Comparison of ENCODE assay signal across 10 cellular contexts in genomic region chr19:45878043-45878794, GRCh38. TPM values are rescaled to one million over a fixed set of nuclear protein-coding genes. Genes with fewer than 3 reads are reported as not detected.
DNase-seq lines count a peak whose midpoint lies in the region; ATAC-seq, FAIRE-seq and TF ChIP-seq lines count a peak whose summit lies in the region.
"Had no signal": no experiment of that assay in that cellular context is flagged by ENCODE, and none has a peak within 500 bp of the region (broad histone marks: within the 10 kb centered on the region; RNA-seq: fewer than 3 reads in every experiment).

No MANE protein-coding gene starts in this region.

- no peak overlapping the region for H3K4me3 Mint-ChIP-seq in activated naive CD8-positive, alpha-beta T cell treated with anti-CD3 and anti-CD28 coated beads, Interleukin-2, amount 50 U/mL, for 24 hours
- H3K4me3 Mint-ChIP-seq in nephron, result peak overlapping the region; percentile 10 to 50 (median 13)

- TF ChIP-seq CTCF in nephron (IDR thresholded peaks at IDR 0.05; ENCODE audit: unreplicated experiment in 3 of 3) (no peak), omental fat pad (IDR thresholded peaks at IDR 0.05) (no peak)

- peak; percentile 87 for FAIRE-seq in GM12891 (lab: Jason Lieb, UNC)
- FAIRE-seq: frontal cortex had no signal

- H3K27ac Mint-ChIP-seq in activated naive CD8-positive, alpha-beta T cell treated with anti-CD3 and anti-CD28 coated beads, Interleukin-2, amount 50 U/mL, for 24 hours, result no peak overlapping the region
- H3K27ac Mint-ChIP-seq in nephron, result peak overlapping the region; percentile 29 to 90 (median 82)

- H3K27me3 Mint-ChIP-seq in activated naive CD8-positive, alpha-beta T cell treated with anti-CD3 and anti-CD28 coated beads, Interleukin-2, amount 50 U/mL, for 24 hours, result peaks cover 24% of the 10 kb centered on the region
- H3K27me3 Mint-ChIP-seq in nephron (ENCODE audit: low read depth), result peaks cover 17% of the 10 kb centered on the region

- H3K4me1 Mint-ChIP-seq in activated naive CD8-positive, alpha-beta T cell treated with anti-CD3 and anti-CD28 coated beads, Interleukin-2, amount 50 U/mL, for 24 hours, result peaks cover 31% of the 10 kb centered on the region
- H3K4me1 Mint-ChIP-seq in nephron, result peaks cover 39% of the 10 kb centered on the region

- ATAC-seq in activated naive CD8-positive, alpha-beta T cell treated with anti-CD3 and anti-CD28 coated beads, Interleukin-2, amount 50 U/mL, for 24 hours, result peak; percentile 74
- ATAC-seq in omental fat pad (ENCODE audit: low FRiP score), result no peak

- H3K9me3 Mint-ChIP-seq in activated naive CD8-positive, alpha-beta T cell treated with anti-CD3 and anti-CD28 coated beads, Interleukin-2, amount 50 U/mL, for 24 hours, result no peaks in the 10 kb centered on the region
- H3K9me3 Mint-ChIP-seq in nephron, result no peaks in the 10 kb centered on the region

- no peak for TF ChIP-seq POLR2A in GM12891 (IDR thresholded peaks at IDR 0.05; ENCODE audit: low read depth, low read length)

- H3K36me3 Mint-ChIP-seq in activated naive CD8-positive, alpha-beta T cell treated with anti-CD3 and anti-CD28 coated beads, Interleukin-2, amount 50 U/mL, for 24 hours (ENCODE audit: low read depth), result no peaks in the 10 kb centered on the region
- peaks cover under 1% of the 10 kb centered on the region for H3K36me3 Mint-ChIP-seq in nephron (ENCODE audit: low read depth)

- DNase-seq in GM12891 (ENCODE audit: insufficient read length, low spot score), result no peak
- DNase-seq in activated naive CD8-positive, alpha-beta T cell treated with anti-CD3 and anti-CD28 coated beads, Interleukin-2, amount 50 U/mL, for 24 hours, result no peak
- no peak for DNase-seq in RPMI8226
- no peak for DNase-seq in germinal center (ENCODE audit: low spot score)
- no peak for DNase-seq in omental fat pad (ENCODE audit: low spot score)
- DNase-seq: brain microvascular endothelial cell; NCI-H1694; stimulated activated CD4-positive, alpha-beta T cell treated with anti-CD3 and anti-CD28 coated beads, Interleukin-4, amount 100 ng/mL, for 4 hours had no signal

TF ChIP-seq in GM12891, 5 proteins besides CTCF, POLR2A, EP300 and RAD21:
- TF ChIP-seq SPI1 (IDR thresholded peaks at IDR 0.05; ENCODE audit: low read depth, low read length), result no peak
- TF ChIP-seq POU2F2 (IDR thresholded peaks at IDR 0.05; ENCODE audit: low read depth, low read length), result no peak
- no peak for TF ChIP-seq POLR2AphosphoS5 (IDR thresholded peaks at IDR 0.05; ENCODE audit: low read depth, low read length)

RNA-seq across cellular contexts. Expression of gene IRF2BP1, which starts 7.7 kb away (rescaled TPM):
- polyA plus RNA-seq in GM12891 (2012; ENCODE audit: low read depth, missing spikeins), result 3.9 TPM
- 10 to 100 TPM; 10.6 to 14.2 (median 11.2) TPM for total RNA-seq in omental fat pad

RNA-seq across cellular contexts. Expression of gene FOXA3, which starts 14.1 kb away (rescaled TPM):
- 0.05 TPM for polyA plus RNA-seq in GM12891 (2012; ENCODE audit: low read depth, missing spikeins)
- total RNA-seq in omental fat pad, result under 1 TPM in 2 of 4 donors, not detected in 2; 0.38 to 0.79 TPM
- total RNA-seq: frontal cortex had no signal

RNA-seq across cellular contexts. Expression of gene SYMPK, which starts 15.3 kb away (rescaled TPM):
- 51.0 TPM for polyA plus RNA-seq in GM12891 (2012; ENCODE audit: low read depth, missing spikeins)
- 10 to 100 TPM; 17.3 to 35.2 (median 27.1) TPM for total RNA-seq in omental fat pad

RNA-seq across cellular contexts. Expression of gene MYPOP, which starts 24.2 kb away (rescaled TPM):
- 3.3 TPM for polyA plus RNA-seq in GM12891 (2012; ENCODE audit: low read depth, missing spikeins)
- 1 to 10 TPM; 1.3 to 6.8 (median 2.6) TPM for total RNA-seq in omental fat pad

RNA-seq across cellular contexts. Expression of gene NANOS2, which starts 36.4 kb away (rescaled TPM):
- polyA plus RNA-seq in GM12891 (2012; ENCODE audit: low read depth, missing spikeins), result not detected
- total RNA-seq in omental fat pad, result not detected
- total RNA-seq: frontal cortex had no signal
